Comparison of ENCODE assay signal across 11 cellular contexts in genomic region chr12:62261876-62262275, GRCh38. TPM values are rescaled to one million over a fixed set of nuclear protein-coding genes. Genes with fewer than 3 reads are reported as not detected.
DNase-seq lines count a peak whose midpoint lies in the region; ATAC-seq and TF ChIP-seq lines count a peak whose summit lies in the region.
"Had no signal": no experiment of that assay in that cellular context is flagged by ENCODE, and none has a peak within 500 bp of the region (broad histone marks: within the 10 kb centered on the region; RNA-seq: fewer than 3 reads in every experiment).

No MANE protein-coding gene starts in this region.

- no peaks in the 10 kb centered on the region for H3K9me3 Mint-ChIP-seq in T-helper 2 cell treated with Interferon-gamma antibody and Interleukin-4, amounts not matched to agents 5 μg/mL and 100 μg/mL, for 36 hours

- H3K4me3 Mint-ChIP-seq in T-helper 2 cell treated with Interferon-gamma antibody and Interleukin-4, amounts not matched to agents 5 μg/mL and 100 μg/mL, for 36 hours = peak overlapping the region; percentile 98
- peak overlapping the region; percentile 62 for H3K4me3 Mint-ChIP-seq in T-helper 17 cell

- H3K4me3 ChIP-seq in fibroblast of lung (replicated peaks in 1 of 4; ENCODE audit: control extremely low read depth in 1 of 4, insufficient read depth in 1 of 4, low read depth in 3 of 4, low read length in 4 of 4) (peak overlapping the region; percentile 60 to 95 (median 78)), skeletal muscle tissue (ENCODE audit: low read length in 3 of 3) (peak overlapping the region in 2 of 3 donors; percentile 89 to 96)

- H3K27ac Mint-ChIP-seq in T-helper 2 cell treated with Interferon-gamma antibody and Interleukin-4, amounts not matched to agents 5 μg/mL and 100 μg/mL, for 36 hours = peak overlapping the region; percentile 66
- H3K27ac Mint-ChIP-seq in T-helper 17 cell = peak overlapping the region; percentile 99

- no peaks in the 10 kb centered on the region for H3K4me1 ChIP-seq in fibroblast of lung (ENCODE audit: control insufficient read depth, extremely low read depth, insufficient read depth, low read length)
- peaks cover 11 to 22% (median 13%) of the 10 kb centered on the region in 3 donors for H3K4me1 ChIP-seq in skeletal muscle tissue (ENCODE audit: control insufficient read depth in 3 of 3, insufficient read depth in 3 of 3, low read length in 3 of 3)

- DNase-seq in T-helper 2 cell treated with Interferon-gamma antibody and Interleukin-4, amounts not matched to agents 5 μg/mL and 100 μg/mL, for 36 hours (ENCODE audit: low spot score) = no peak
- no peak for DNase-seq in T-helper 2 cell
- DNase-seq in T-helper 17 cell = no peak
- DNase-seq in fibroblast of lung (ENCODE audit: low read depth in 2 of 2) = no peak
- no peak for DNase-seq in NCI-H146 treated with DMSO at 0.1 percent for 48 hours (lab: John Stamatoyannopoulos, UW; ENCODE audit: unreplicated experiment)
- DNase-seq: ACHN; esophagus squamous epithelium; stimulated activated naive CD4-positive, alpha-beta T cell treated with Interleukin-2 at 50 U/mL for 16 hours had no signal

- peaks cover 33% of the 10 kb centered on the region for H3K36me3 Mint-ChIP-seq in T-helper 2 cell treated with Interferon-gamma antibody and Interleukin-4, amounts not matched to agents 5 μg/mL and 100 μg/mL, for 36 hours (ENCODE audit: low read depth)
- H3K36me3 Mint-ChIP-seq in T-helper 17 cell (ENCODE audit: low read depth) = peaks cover 2% of the 10 kb centered on the region

- H3K79me2 ChIP-seq in fibroblast of lung (ENCODE audit: control insufficient read depth, insufficient read depth, low read length) = peaks cover 67% of the 10 kb centered on the region

- H3K4me2 ChIP-seq in fibroblast of lung (ENCODE audit: extremely low read depth, insufficient read depth, low read length) = peak overlapping the region; percentile 56

- no peaks in the 10 kb centered on the region for H3K27me3 Mint-ChIP-seq in T-helper 2 cell treated with Interferon-gamma antibody and Interleukin-4, amounts not matched to agents 5 μg/mL and 100 μg/mL, for 36 hours (ENCODE audit: low read depth)
- no peaks in the 10 kb centered on the region for H3K27me3 Mint-ChIP-seq in T-helper 17 cell

- H3K36me3 ChIP-seq in fibroblast of lung (ENCODE audit: control insufficient read depth, insufficient read depth, low read length) (no peaks in the 10 kb centered on the region), skeletal muscle tissue (ENCODE audit: control insufficient read depth in 3 of 3, insufficient read depth in 3 of 3, low read length in 3 of 3) (no peaks in the 10 kb centered on the region)
- H3K36me3 ChIP-seq: esophagus squamous epithelium had no signal

- H3K27ac ChIP-seq in fibroblast of lung (ENCODE audit: insufficient read depth, low read length) = no peak overlapping the region
- no peak overlapping the region for H3K27ac ChIP-seq in skeletal muscle tissue (ENCODE audit: low read depth, low read length)

- no peak overlapping the region for H2AFZ ChIP-seq in fibroblast of lung (ENCODE audit: low read length)

- no peaks in the 10 kb centered on the region for H3K27me3 ChIP-seq in fibroblast of lung (ENCODE audit: control insufficient read depth, insufficient read depth, low read length)
- H3K27me3 ChIP-seq in skeletal muscle tissue (ENCODE audit: control insufficient read depth in 3 of 3, insufficient read depth in 3 of 3, low read length in 3 of 3) = no peaks in the 10 kb centered on the region
- H3K27me3 ChIP-seq: esophagus squamous epithelium had no signal

- no peak overlapping the region for H3K9ac ChIP-seq in fibroblast of lung (ENCODE audit: insufficient read depth, low read length)
- H3K9ac ChIP-seq in skeletal muscle tissue (ENCODE audit: low read depth in 1 of 3, low read length in 3 of 3) = no peak overlapping the region

- no peak for ATAC-seq in T-helper 17 cell
- ATAC-seq in GM21515 (IDR thresholded peaks at IDR 0.05; ENCODE audit: unreplicated experiment) = no peak
- no peak for ATAC-seq in GM21619 (IDR thresholded peaks at IDR 0.05; ENCODE audit: unreplicated experiment)

- H3K9me3 ChIP-seq in T-helper 17 cell (ENCODE audit: control insufficient read depth, low read length, poor library complexity, severe bottlenecking) (no peaks in the 10 kb centered on the region), fibroblast of lung (ENCODE audit: control insufficient read depth, insufficient read depth, low read depth, low read length) (no peaks in the 10 kb centered on the region), skeletal muscle tissue (ENCODE audit: control insufficient read depth in 3 of 3, low read length in 3 of 3) (no peaks in the 10 kb centered on the region)
- H3K9me3 ChIP-seq: esophagus squamous epithelium had no signal

- peaks cover 50% of the 10 kb centered on the region for H3K4me1 Mint-ChIP-seq in T-helper 2 cell treated with Interferon-gamma antibody and Interleukin-4, amounts not matched to agents 5 μg/mL and 100 μg/mL, for 36 hours (ENCODE audit: low read depth)
- peaks cover 38% of the 10 kb centered on the region for H3K4me1 Mint-ChIP-seq in T-helper 17 cell

- no peaks in the 10 kb centered on the region for H4K20me1 ChIP-seq in fibroblast of lung (ENCODE audit: control insufficient read depth, extremely low read depth, insufficient read depth, low read length)

- no peak for TF ChIP-seq CTCF in fibroblast of lung (conservative IDR thresholded peaks at IDR 0.05 in 1 of 2, IDR thresholded peaks at IDR 0.05 in 1 of 2; ENCODE audit: low read depth in 1 of 2, low read length in 2 of 2)

RNA-seq across cellular contexts. Expression of gene USP15, which starts 1.7 kb away (rescaled TPM):
- total RNA-seq in T-helper 17 cell (100 to 1,000 TPM; 186 to 222 TPM), fibroblast of lung (40.6 and 57.6 TPM in 2 replicates), skeletal muscle tissue (38.1 TPM)
- polyA plus RNA-seq in fibroblast of lung = 63.1 and 64.3 TPM in 2 replicates
- 43.9 and 44.7 TPM in 2 replicates for polyA plus RNA-seq in fibroblast of lung (2012)
- 10.7 and 17.4 TPM in 2 replicates for polyA minus RNA-seq in fibroblast of lung (ENCODE audit: low replicate concordance)
